Comparison of ENCODE assay signal across 9 cellular contexts in the genomic region with DNA sequence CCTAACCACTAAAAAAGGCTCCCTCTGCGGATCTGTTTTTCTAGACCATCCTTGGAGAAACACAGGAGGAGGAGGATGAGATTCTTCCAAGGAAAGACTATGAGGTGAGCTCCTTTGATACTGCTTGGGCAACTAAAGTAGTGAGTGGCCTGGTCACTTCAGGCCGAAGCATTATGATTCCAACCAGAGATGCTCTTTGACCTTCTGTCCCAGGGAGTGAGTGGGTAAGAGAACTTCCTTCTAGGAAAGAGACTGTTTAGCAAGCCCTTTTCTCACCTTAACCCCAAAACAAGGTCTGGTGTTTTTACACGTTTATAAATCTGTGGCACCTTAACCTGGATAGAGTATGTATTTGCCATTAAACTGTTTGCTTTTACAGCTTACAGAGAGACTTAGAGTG.
DNase-seq lines count a peak whose midpoint lies in the region; TF ChIP-seq lines count a peak whose summit lies in the region.
"Had no signal": no experiment of that assay in that cellular context is flagged by ENCODE, and none has a peak within 500 bp of the region (broad histone marks: within the 10 kb centered on the region; RNA-seq: fewer than 3 reads in every experiment).

No MANE protein-coding gene starts in this region.

- no peaks in the 10 kb centered on the region for H3K9me3 Mint-ChIP-seq in dendritic cell treated with granulocyte-macrophage colony-stimulating factor and Interleukin-4, amounts not matched to agents 40 ng/mL and 50 ng/mL, for 4 days
- no peaks in the 10 kb centered on the region for H3K9me3 Mint-ChIP-seq in nephron

- intact Hi-C loops in dendritic cell treated with granulocyte-macrophage colony-stimulating factor and Interleukin-4, amounts not matched to agents 40 ng/mL and 50 ng/mL, for 4 days (cut with micrococcal nuclease): loop anchor here (5.0 kb wide), 1 partner anchor 70 kb away; a partner anchor contains a TSS

- H3K27ac ChIP-seq in KOPT-K1 (ENCODE audit: low read depth, low read length, poor library complexity, severe bottlenecking): peak overlapping the region; percentile 84

- H3K4me3 Mint-ChIP-seq in dendritic cell treated with granulocyte-macrophage colony-stimulating factor and Interleukin-4, amounts not matched to agents 40 ng/mL and 50 ng/mL, for 4 days: peak overlapping the region; percentile 94
- peak overlapping the region; percentile 93 to 97 (median 93) for H3K4me3 Mint-ChIP-seq in nephron

- H3K27me3 Mint-ChIP-seq in dendritic cell treated with granulocyte-macrophage colony-stimulating factor and Interleukin-4, amounts not matched to agents 40 ng/mL and 50 ng/mL, for 4 days: no peaks in the 10 kb centered on the region
- no peaks in the 10 kb centered on the region for H3K27me3 Mint-ChIP-seq in nephron (ENCODE audit: low read depth)

- H3K36me3 ChIP-seq in KOPT-K1 (ENCODE audit: insufficient read depth, low read length): peaks cover 58% of the 10 kb centered on the region

- H3K4me1 Mint-ChIP-seq in dendritic cell treated with granulocyte-macrophage colony-stimulating factor and Interleukin-4, amounts not matched to agents 40 ng/mL and 50 ng/mL, for 4 days (ENCODE audit: low read depth): peaks cover 70% of the 10 kb centered on the region
- peaks cover 52% of the 10 kb centered on the region for H3K4me1 Mint-ChIP-seq in nephron

- DNase-seq in AG09309 (ENCODE audit: low read depth) (no peak), SIG-M5 (lab: John Stamatoyannopoulos, UW) (no peak), T-helper 9 cell (no peak), GOT3 (lab: John Stamatoyannopoulos, UW) (no peak), RPMI8226 (no peak)
- DNase-seq: NCI-H1694 treated with DMSO at 0.1 percent for 48 hours had no signal

- H3K4me3 ChIP-seq in AG09309 (ENCODE audit: control insufficient read depth, low read depth, low read length): peak overlapping the region; percentile 88

- peak overlapping the region; percentile 94 for H3K27ac Mint-ChIP-seq in dendritic cell treated with granulocyte-macrophage colony-stimulating factor and Interleukin-4, amounts not matched to agents 40 ng/mL and 50 ng/mL, for 4 days
- H3K27ac Mint-ChIP-seq in nephron: peak overlapping the region in 2 of 3 experiments; percentile 29 to 45

- TF ChIP-seq CTCF in AG09309 (IDR thresholded peaks at IDR 0.05; ENCODE audit: control insufficient read depth, insufficient read depth, low read depth, low read length, missing control alignments): no peak
- TF ChIP-seq CTCF in nephron (IDR thresholded peaks at IDR 0.05; ENCODE audit: unreplicated experiment in 3 of 3): no peak

- H3K9me3 ChIP-seq in KOPT-K1 (ENCODE audit: insufficient read depth, low read length, poor library complexity, severe bottlenecking): no peaks in the 10 kb centered on the region

- peaks cover 77% of the 10 kb centered on the region for H3K36me3 Mint-ChIP-seq in dendritic cell treated with granulocyte-macrophage colony-stimulating factor and Interleukin-4, amounts not matched to agents 40 ng/mL and 50 ng/mL, for 4 days (ENCODE audit: low read depth)
- peaks cover 29% of the 10 kb centered on the region for H3K36me3 Mint-ChIP-seq in nephron (ENCODE audit: low read depth)
